8 cellular contexts compared by ENCODE assay signal in genomic region chr18:56650944-56651770, GRCh38. TPM values are rescaled to one million over a fixed set of nuclear protein-coding genes. Genes with fewer than 3 reads are reported as not detected.
DNase-seq lines count a peak whose midpoint lies in the region; ATAC-seq, FAIRE-seq and TF ChIP-seq lines count a peak whose summit lies in the region.

Gene WDR7, plus strand, starts transcription at chr18:56651359. Its CDS starts 21,157 bp downstream, at chr18:56672516.

- no peaks in the 10 kb centered on the region for H3K27me3 ChIP-seq in Loucy (ENCODE audit: insufficient read depth, low read length, poor library complexity, severe bottlenecking)

- peak within 1 kb of the TSS; percentile 95 to 98 for H3K27ac Mint-ChIP-seq in natural killer cell

- DNase-seq in EL (peak; percentile 99), H54 (ENCODE audit: insufficient read length, low spot score) (peak; percentile 48), fibroblast of peridontal ligament (ENCODE audit: extremely low read depth) (peak; percentile 98), natural killer cell (peak; percentile 83)
- DNase-seq in activated T-helper 9 cell treated with anti-CD3 and anti-CD28 coated beads, Interleukin-2, amount 50 U/mL, for 16 hours (ENCODE audit: low read depth): peak; percentile 91
- peak; percentile 96 for DNase-seq in stimulated activated naive CD4-positive, alpha-beta T cell treated with Interleukin-2 at 50 U/mL for 16 hours (lab: John Stamatoyannopoulos, UW)

- H3K9me3 ChIP-seq in Loucy (ENCODE audit: insufficient read depth, low read depth, low read length): no peaks in the 10 kb centered on the region

- peaks cover 3% of the 10 kb centered on the region for H4K20me1 ChIP-seq in Loucy (ENCODE audit: insufficient read depth, low read length, poor library complexity, severe bottlenecking)

- H3K9me2 ChIP-seq in Loucy (replicated peaks; ENCODE audit: low read depth, low read length): no peaks in the 10 kb centered on the region

- peaks cover 66 to 80% of the 10 kb centered on the region in 2 donors for H3K4me1 Mint-ChIP-seq in natural killer cell

- intact Hi-C loops in natural killer cell (cut with micrococcal nuclease): loop anchor here (1.0 to 10.0 kb wide), 3 partner anchors 13 to 974 kb away; partner anchors contain the start of genes NARS1 and TXNL1

- H3K36me3 ChIP-seq in Loucy (ENCODE audit: insufficient read depth, low read length): no peaks in the 10 kb centered on the region

- peaks cover 56% of the 10 kb centered on the region for H3K4me1 ChIP-seq in Loucy (ENCODE audit: insufficient read depth, low read length, poor library complexity, severe bottlenecking)

- TF ChIP-seq POLR2A in H54 (IDR thresholded peaks at IDR 0.05; ENCODE audit: low read depth, low read length) (peak; percentile 47), Raji (IDR thresholded peaks at IDR 0.05; ENCODE audit: insufficient read depth, low read depth, low read length) (peak; percentile 71)

- H3K36me3 Mint-ChIP-seq in natural killer cell: no peaks in the 10 kb centered on the region

- TF ChIP-seq CTCF in Loucy (conservative IDR thresholded peaks at IDR 0.05; ENCODE audit: low read length) (no peak), natural killer cell (IDR thresholded peaks at IDR 0.05) (no peak)

- H2AFZ ChIP-seq in Loucy (ENCODE audit: low read length): peak within 1 kb of the TSS; percentile 95

- H3K4me3 Mint-ChIP-seq in natural killer cell: peak within 1 kb of the TSS; percentile 94

- no peaks in the 10 kb centered on the region for H3K27me3 Mint-ChIP-seq in natural killer cell (ENCODE audit: low read depth in 2 of 2)

- no peaks in the 10 kb centered on the region for H3F3A ChIP-seq in Loucy (ENCODE audit: low read depth)

- peak within 1 kb of the TSS; percentile 78 for H3K4me3 ChIP-seq in Loucy (ENCODE audit: low read length, poor library complexity, severe bottlenecking)

- peak within 1 kb of the TSS; percentile 98 for H3K4me2 ChIP-seq in Loucy (ENCODE audit: low read depth, low read length, poor library complexity, severe bottlenecking)

- peak; percentile 71 to 92 (median 91) for ATAC-seq in natural killer cell

- peak within 1 kb of the TSS; percentile 85 for H3K9ac ChIP-seq in Loucy (ENCODE audit: low read depth, low read length, poor library complexity, severe bottlenecking)

- H3K9me3 Mint-ChIP-seq in natural killer cell: peaks cover 3 to 5% of the 10 kb centered on the region in 2 donors

- peaks cover 26% of the 10 kb centered on the region for H3K79me2 ChIP-seq in Loucy (ENCODE audit: insufficient read depth, low read length)

- peak; percentile 99 for FAIRE-seq in H54 (lab: Jason Lieb, UNC)

RNA-seq across cellular contexts. Expression of gene WDR7, which starts in this region (rescaled TPM):
- total RNA-seq in natural killer cell: 100 to 1,000 TPM in 1 of 3 donors, 10 to 100 TPM in 2; 71.1 to 103 (median 77.3) TPM

Comparison
In these comparisons a context has a peak if more than half of its experiments do, and no peak if none do; other contexts are left out.
1. Peak in every context shown above with its lines: DNase-seq, ATAC-seq and H3K4me3 ChIP-seq.
2. DNase-seq: peak in every context shown above with its lines; median percentile 99 in EL; 98 in fibroblast of peridontal ligament; 96 in stimulated activated naive CD4-positive, alpha-beta T cell treated with Interleukin-2 at 50 U/mL for 16 hours; 91 in activated T-helper 9 cell treated with anti-CD3 and anti-CD28 coated beads, Interleukin-2, amount 50 U/mL, for 16 hours; 83 in natural killer cell; 48 in H54.